Comparison of ENCODE assay signal across 19 cellular contexts in genomic region chr1:175024773-175025172, GRCh38. TPM values are rescaled to one million over a fixed set of nuclear protein-coding genes. Genes with fewer than 3 reads are reported as not detected.
DNase-seq lines count a peak whose midpoint lies in the region; ATAC-seq and TF ChIP-seq lines count a peak whose summit lies in the region.
"Had no signal": no experiment of that assay in that cellular context is flagged by ENCODE, and none has a peak within 500 bp of the region (broad histone marks: within the 10 kb centered on the region; RNA-seq: fewer than 3 reads in every experiment).

No MANE protein-coding gene starts in this region.

- no peaks in the 10 kb centered on the region; the same call in none of the 2 replicates for H3K36me3 ChIP-seq in DND-41 (ENCODE audit: insufficient read depth, low read length)
- H3K36me3 ChIP-seq in adrenal gland (replicated peaks in 1 of 2): no peaks in the 10 kb centered on the region
- H3K36me3 ChIP-seq: colonic mucosa, neutrophil, right atrium auricular region had no signal

- ATAC-seq in DND-41 (ENCODE audit: insufficient read depth, low read depth) (no peak), Right ventricle myocardium inferior (no peak)
- ATAC-seq in natural killer cell treated with Interleukin-12 subunit alpha and Interleukin-12 subunit beta and Interleukin-15 and Interleukin-18, amount 100 ng/mL, for 72 hours: no peak

- intact Hi-C loops in activated CD4-positive, alpha-beta T cell treated with anti-CD3 and anti-CD28 coated beads, Interleukin-2, amount 10 ng/mL, durations not matched to agents 24 days and 14 days (cut with micrococcal nuclease): no loop called here
- intact Hi-C loops in adrenal gland (cut with DNase I) (loop anchor here in 1 of 2 donors (5.0 kb wide), 1 partner anchor 293 kb away; no protein-coding TSS in a partner anchor), Right ventricle myocardium inferior (cut with DNase I) (no loop called here)

- no peaks in the 10 kb centered on the region for H3K9me3 ChIP-seq in DND-41 (ENCODE audit: insufficient read depth, low read length, severe bottlenecking)
- H3K9me3 ChIP-seq in adrenal gland (replicated peaks in 1 of 3): no peaks in the 10 kb centered on the region
- H3K9me3 ChIP-seq: colonic mucosa, neutrophil, right atrium auricular region, upper lobe of left lung had no signal

- peak overlapping the region; percentile 36 for H3K27ac Mint-ChIP-seq in activated CD4-positive, alpha-beta T cell treated with anti-CD3 and anti-CD28 coated beads, Interleukin-2, amount 10 ng/mL, durations not matched to agents 24 days and 14 days
- H3K27ac Mint-ChIP-seq in activated naive CD8-positive, alpha-beta T cell treated with anti-CD3 and anti-CD28 coated beads for 36 hours: no peak overlapping the region
- H3K27ac Mint-ChIP-seq in natural killer cell treated with Interleukin-12 subunit alpha and Interleukin-12 subunit beta and Interleukin-15 and Interleukin-18, amount 100 ng/mL, for 72 hours: peak overlapping the region; percentile 2 to 81

- peak; percentile 53 for DNase-seq in activated CD4-positive, alpha-beta T cell treated with anti-CD3 and anti-CD28 coated beads, Interleukin-2, amount 10 ng/mL, durations not matched to agents 24 days and 14 days
- no peak for DNase-seq in activated CD4-positive, alpha-beta T cell treated with anti-CD3 and anti-CD28 coated beads, Interleukin-2, amount 50 U/mL, for 4 hours
- DNase-seq in DND-41: no peak
- no peak for DNase-seq in activated naive CD8-positive, alpha-beta T cell treated with anti-CD3 and anti-CD28 coated beads for 36 hours
- no peak for DNase-seq in natural killer cell treated with Interleukin-12 subunit alpha and Interleukin-12 subunit beta and Interleukin-15 and Interleukin-18, amount 100 ng/mL, for 72 hours (ENCODE audit: low spot score)
- no peak for DNase-seq in adrenal gland
- no peak for DNase-seq in COR-L47 (lab: John Stamatoyannopoulos, UW)
- no peak for DNase-seq in Right ventricle myocardium inferior (ENCODE audit: missing footprints)
- DNase-seq: C1 segment of cervical spinal cord; colonic mucosa; DMS79 treated with DMSO at 0.1 percent for 48 hours; islet precursor cell; mesendoderm; NCI-H748 treated with DMSO at 0.1 percent for 48 hours; stimulated activated naive CD4-positive, alpha-beta T cell treated with Interleukin-2 at 50 U/mL for 16 hours; upper lobe of left lung had no signal

- H3K4me3 ChIP-seq in DND-41 (ENCODE audit: low read depth in 1 of 2, low read length in 2 of 2) (no peak overlapping the region), adrenal gland (no peak overlapping the region)
- H3K4me3 ChIP-seq: colonic mucosa, right atrium auricular region, upper lobe of left lung had no signal

- peaks cover 39% of the 10 kb centered on the region for H3K79me2 ChIP-seq in DND-41 (ENCODE audit: insufficient read depth, low read length)

- H3K9me3 Mint-ChIP-seq in activated CD4-positive, alpha-beta T cell treated with anti-CD3 and anti-CD28 coated beads, Interleukin-2, amount 10 ng/mL, durations not matched to agents 24 days and 14 days: peaks cover 14% of the 10 kb centered on the region
- H3K9me3 Mint-ChIP-seq in activated naive CD8-positive, alpha-beta T cell treated with anti-CD3 and anti-CD28 coated beads for 36 hours: peaks cover 4% of the 10 kb centered on the region
- H3K9me3 Mint-ChIP-seq in natural killer cell treated with Interleukin-12 subunit alpha and Interleukin-12 subunit beta and Interleukin-15 and Interleukin-18, amount 100 ng/mL, for 72 hours: no peaks in the 10 kb centered on the region

- H3K27ac ChIP-seq in DND-41 (ENCODE audit: low read length) (no peak overlapping the region), adrenal gland (no peak overlapping the region)
- H3K27ac ChIP-seq: colonic mucosa, right atrium auricular region had no signal

- no peak for TF ChIP-seq CTCF in DND-41 (IDR thresholded peaks at IDR 0.05; ENCODE audit: borderline replicate concordance, extremely low read depth, low read length, poor library complexity, severe bottlenecking)
- no peak for TF ChIP-seq CTCF in adrenal gland (IDR thresholded peaks at IDR 0.05)

- WGBS in adrenal gland, 4 donors: 91 to 98% (median 96%) methylated on average over 2 of the region's 2 CpGs

- H3K4me3 Mint-ChIP-seq in activated CD4-positive, alpha-beta T cell treated with anti-CD3 and anti-CD28 coated beads, Interleukin-2, amount 10 ng/mL, durations not matched to agents 24 days and 14 days: peak overlapping the region; percentile 27
- H3K4me3 Mint-ChIP-seq in activated naive CD8-positive, alpha-beta T cell treated with anti-CD3 and anti-CD28 coated beads for 36 hours: peak overlapping the region; percentile 27
- peak overlapping the region; percentile 67 for H3K4me3 Mint-ChIP-seq in natural killer cell treated with Interleukin-12 subunit alpha and Interleukin-12 subunit beta and Interleukin-15 and Interleukin-18, amount 100 ng/mL, for 72 hours

- peaks cover 33% of the 10 kb centered on the region for H3K4me1 ChIP-seq in DND-41 (ENCODE audit: insufficient read depth, low read length)
- H3K4me1 ChIP-seq in adrenal gland (replicated peaks in 1 of 2): peaks cover 7 to 12% of the 10 kb centered on the region in 2 donors
- H3K4me1 ChIP-seq: colonic mucosa had no signal

- peaks cover 10% of the 10 kb centered on the region; the same call in 1 of the 2 replicates for H4K20me1 ChIP-seq in DND-41 (ENCODE audit: insufficient read depth, low read length)

- peaks cover 29% of the 10 kb centered on the region for H3K4me1 Mint-ChIP-seq in activated CD4-positive, alpha-beta T cell treated with anti-CD3 and anti-CD28 coated beads, Interleukin-2, amount 10 ng/mL, durations not matched to agents 24 days and 14 days
- H3K4me1 Mint-ChIP-seq in activated naive CD8-positive, alpha-beta T cell treated with anti-CD3 and anti-CD28 coated beads for 36 hours: peaks cover 27% of the 10 kb centered on the region
- peaks cover 27 to 42% of the 10 kb centered on the region in 2 donors for H3K4me1 Mint-ChIP-seq in natural killer cell treated with Interleukin-12 subunit alpha and Interleukin-12 subunit beta and Interleukin-15 and Interleukin-18, amount 100 ng/mL, for 72 hours (ENCODE audit: low read depth in 2 of 2)

- peak overlapping the region; percentile 64 for H2AFZ ChIP-seq in DND-41 (ENCODE audit: low read depth, low read length)

- TF ChIP-seq POLR2A in adrenal gland (IDR thresholded peaks at IDR 0.05): no peak

- H3K9ac ChIP-seq in DND-41 (ENCODE audit: low read depth, low read length): no peak overlapping the region

- H3K27me3 Mint-ChIP-seq in activated CD4-positive, alpha-beta T cell treated with anti-CD3 and anti-CD28 coated beads, Interleukin-2, amount 10 ng/mL, durations not matched to agents 24 days and 14 days: no peaks in the 10 kb centered on the region
- no peaks in the 10 kb centered on the region for H3K27me3 Mint-ChIP-seq in activated naive CD8-positive, alpha-beta T cell treated with anti-CD3 and anti-CD28 coated beads for 36 hours
- H3K27me3 Mint-ChIP-seq in natural killer cell treated with Interleukin-12 subunit alpha and Interleukin-12 subunit beta and Interleukin-15 and Interleukin-18, amount 100 ng/mL, for 72 hours: no peaks in the 10 kb centered on the region

- no peak overlapping the region for H3K4me2 ChIP-seq in DND-41 (ENCODE audit: insufficient read depth, low read length)

- H3K27me3 ChIP-seq in DND-41 (ENCODE audit: insufficient read depth, low read length, poor library complexity) (no peaks in the 10 kb centered on the region), adrenal gland (no peaks in the 10 kb centered on the region)
- H3K27me3 ChIP-seq: colonic mucosa, neutrophil, right atrium auricular region, upper lobe of left lung had no signal

- peaks cover 12% of the 10 kb centered on the region for H3K36me3 Mint-ChIP-seq in activated CD4-positive, alpha-beta T cell treated with anti-CD3 and anti-CD28 coated beads, Interleukin-2, amount 10 ng/mL, durations not matched to agents 24 days and 14 days (ENCODE audit: low read depth)
- H3K36me3 Mint-ChIP-seq in activated naive CD8-positive, alpha-beta T cell treated with anti-CD3 and anti-CD28 coated beads for 36 hours: peaks cover 9% of the 10 kb centered on the region
- H3K36me3 Mint-ChIP-seq in natural killer cell treated with Interleukin-12 subunit alpha and Interleukin-12 subunit beta and Interleukin-15 and Interleukin-18, amount 100 ng/mL, for 72 hours: peaks cover 17% of the 10 kb centered on the region

RNA-seq across cellular contexts. Expression of gene MRPS14, which starts 1.5 kb away (rescaled TPM):
- total RNA-seq in activated CD4-positive, alpha-beta T cell treated with anti-CD3 and anti-CD28 coated beads, Interleukin-2, amount 10 ng/mL, durations not matched to agents 24 days and 14 days: 28.9 and 33.5 TPM in 2 replicates
- 10 to 100 TPM; 42.1 to 44.0 TPM for total RNA-seq in activated naive CD8-positive, alpha-beta T cell treated with anti-CD3 and anti-CD28 coated beads for 36 hours
- 10 to 100 TPM; 23.9 to 34.7 TPM for total RNA-seq in natural killer cell treated with Interleukin-12 subunit alpha and Interleukin-12 subunit beta and Interleukin-15 and Interleukin-18, amount 100 ng/mL, for 72 hours
- 10 to 100 TPM; 22.8 to 48.4 (median 29.3) TPM for total RNA-seq in adrenal gland
- polyA plus RNA-seq in adrenal gland: 10 to 100 TPM; 10.8 to 50.7 (median 16.7) TPM
- 29.2 TPM for total RNA-seq in Right ventricle myocardium inferior

RNA-seq across cellular contexts. Expression of gene CACYBP, which starts 25.0 kb away (rescaled TPM):
- total RNA-seq in activated CD4-positive, alpha-beta T cell treated with anti-CD3 and anti-CD28 coated beads, Interleukin-2, amount 10 ng/mL, durations not matched to agents 24 days and 14 days: 385 and 389 TPM in 2 replicates
- 100 to 1,000 TPM; 345 to 385 TPM for total RNA-seq in activated naive CD8-positive, alpha-beta T cell treated with anti-CD3 and anti-CD28 coated beads for 36 hours
- total RNA-seq in natural killer cell treated with Interleukin-12 subunit alpha and Interleukin-12 subunit beta and Interleukin-15 and Interleukin-18, amount 100 ng/mL, for 72 hours: 100 to 1,000 TPM; 199 to 288 TPM
- 100 to 1,000 TPM in 1 of 8 donors, 10 to 100 TPM in 7; 32.3 to 123 (median 60.0) TPM for total RNA-seq in adrenal gland
- 100 to 1,000 TPM in 1 of 3 donors, 10 to 100 TPM in 2; 18.7 to 244 (median 23.7) TPM for polyA plus RNA-seq in adrenal gland
- 84.2 TPM for total RNA-seq in Right ventricle myocardium inferior

RNA-seq across cellular contexts. Expression of gene TNN, which starts 42.9 kb away (rescaled TPM):
- not detected in 2 replicates for total RNA-seq in activated CD4-positive, alpha-beta T cell treated with anti-CD3 and anti-CD28 coated beads, Interleukin-2, amount 10 ng/mL, durations not matched to agents 24 days and 14 days
- under 1 TPM in 1 of 2 experiments, not detected in 1; 0.06 TPM for total RNA-seq in activated naive CD8-positive, alpha-beta T cell treated with anti-CD3 and anti-CD28 coated beads for 36 hours
- total RNA-seq in natural killer cell treated with Interleukin-12 subunit alpha and Interleukin-12 subunit beta and Interleukin-15 and Interleukin-18, amount 100 ng/mL, for 72 hours: not detected
- total RNA-seq in adrenal gland (under 1 TPM in 6 of 8 donors, not detected in 2; 0.14 to 0.31 (median 0.24) TPM), Right ventricle myocardium inferior (0.08 TPM)
- under 1 TPM; 0.11 to 0.24 (median 0.13) TPM for polyA plus RNA-seq in adrenal gland
- total RNA-seq: A673 had no signal
